In genomic region chr1:213266983-213267772, GRCh38 we compare ENCODE assay signal across 1 cellular context.
TF ChIP-seq lines count a peak whose summit lies in the region.

No MANE protein-coding gene starts in this region.

TF ChIP-seq in IMR-90, 13 proteins besides CTCF, POLR2A, EP300 and RAD21:
- TF ChIP-seq ELK1 (IDR thresholded peaks at IDR 0.05; ENCODE audit: borderline replicate concordance, low read depth, low read length) (no peak), MAFK (IDR thresholded peaks at IDR 0.05; ENCODE audit: low read depth, low read length) (no peak), MXI1 (IDR thresholded peaks at IDR 0.05; ENCODE audit: borderline replicate concordance, low read depth, low read length) (no peak), CEBPB (IDR thresholded peaks at IDR 0.05; ENCODE audit: low read depth, low read length) (no peak), RCOR1 (IDR thresholded peaks at IDR 0.05; ENCODE audit: insufficient replicate concordance, low read length) (no peak), USF2 (IDR thresholded peaks at IDR 0.05; ENCODE audit: low read depth, low read length) (no peak), NFE2L2 (IDR thresholded peaks at IDR 0.05; ENCODE audit: low read depth, low read length) (no peak), RFX5 (IDR thresholded peaks at IDR 0.05; ENCODE audit: low read depth, low read length) (no peak), SMC3 (IDR thresholded peaks at IDR 0.05; ENCODE audit: low read depth, low read length) (no peak), FOS (IDR thresholded peaks at IDR 0.05; ENCODE audit: low read depth, low read length) (no peak), BHLHE40 (IDR thresholded peaks at IDR 0.05; ENCODE audit: low read depth, low read length) (no peak), CHD1 (IDR thresholded peaks at IDR 0.05; ENCODE audit: low read depth, low read length) (no peak), MAZ (IDR thresholded peaks at IDR 0.05; ENCODE audit: borderline replicate concordance, low read depth, low read length) (no peak)
